ENCODE assay signal across 14 cellular contexts in the genomic region with DNA sequence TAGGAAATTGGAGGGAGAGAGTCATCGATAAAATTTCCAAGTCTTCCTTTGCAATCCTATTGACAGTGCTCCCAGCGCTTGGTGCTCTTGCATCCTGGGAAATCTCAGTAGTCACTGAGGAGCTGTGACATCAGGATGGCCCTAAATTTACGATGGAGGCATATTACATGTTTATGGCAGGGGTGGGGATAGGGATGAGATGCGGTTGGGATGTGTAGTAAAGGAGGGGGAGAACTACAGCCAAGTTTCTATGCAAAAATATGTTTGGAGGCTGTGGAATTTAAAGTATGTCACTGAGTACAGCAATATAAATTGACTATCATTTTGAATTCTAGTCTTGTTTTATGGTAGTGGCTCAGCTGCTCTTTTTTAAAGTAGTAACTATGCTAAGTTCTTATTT.
DNase-seq lines count a peak whose midpoint lies in the region; ATAC-seq and TF ChIP-seq lines count a peak whose summit lies in the region.
"Had no signal": no experiment of that assay in that cellular context is flagged by ENCODE, and none has a peak within 500 bp of the region (broad histone marks: within the 10 kb centered on the region; RNA-seq: fewer than 3 reads in every experiment).

No MANE protein-coding gene starts in this region.

- CTCF ChIA-PET in PC-3 (lab: Charles Lee): no interaction called here
- CTCF ChIA-PET in CD8-positive, alpha-beta memory T cell (lab: Charles Lee): no interaction called here

- no peaks in the 10 kb centered on the region for H3K36me3 Mint-ChIP-seq in progenitor cell of endocrine pancreas (ENCODE audit: insufficient read depth)
- no peaks in the 10 kb centered on the region for H3K36me3 Mint-ChIP-seq in CD8-positive, alpha-beta memory T cell

- POLR2A ChIA-PET in PC-3 (lab: Charles Lee; ENCODE audit: unreplicated experiment): no interaction called here
- POLR2A ChIA-PET in CD8-positive, alpha-beta memory T cell (lab: Charles Lee): no interaction called here

- H3K4me2 ChIP-seq in DND-41 (ENCODE audit: insufficient read depth, low read length): no peak overlapping the region
- 0 out of 2 replicates have a peak overlapping the region, but pooled peaks have one; percentile 42 for H3K4me2 ChIP-seq in PC-3 (ENCODE audit: low read length)
- H3K4me2 ChIP-seq: BLaER1 had no signal

- H3K27me3 ChIP-seq in DND-41 (ENCODE audit: insufficient read depth, low read length, poor library complexity) (no peaks in the 10 kb centered on the region), PC-3 (ENCODE audit: low read length) (peaks cover 31% of the 10 kb centered on the region)
- no peaks in the 10 kb centered on the region for H3K27me3 ChIP-seq in CD8-positive, alpha-beta memory T cell (ENCODE audit: insufficient read depth, low read length, poor library complexity, severe bottlenecking)
- H3K27me3 ChIP-seq: BLaER1 had no signal

- H3K4me3 ChIP-seq in AG10803 (ENCODE audit: low read length) (no peak overlapping the region), DND-41 (ENCODE audit: low read depth in 1 of 2, low read length in 2 of 2) (no peak overlapping the region), PC-3 (ENCODE audit: low read length) (no peak overlapping the region)
- H3K4me3 ChIP-seq in CD8-positive, alpha-beta memory T cell (ENCODE audit: low read length): no peak overlapping the region
- H3K4me3 ChIP-seq: BLaER1, HAP-1 had no signal

- H4K20me1 ChIP-seq in DND-41 (ENCODE audit: insufficient read depth, low read length) (no peaks in the 10 kb centered on the region), PC-3 (ENCODE audit: low read length) (no peaks in the 10 kb centered on the region)
- H4K20me1 ChIP-seq: BLaER1 had no signal

- no peak overlapping the region for H3K27ac ChIP-seq in DND-41 (ENCODE audit: low read length)
- no peak overlapping the region for H3K27ac ChIP-seq in PC-3 (ENCODE audit: low read length)
- no peak overlapping the region for H3K27ac ChIP-seq in CD8-positive, alpha-beta memory T cell (ENCODE audit: low read depth, low read length)
- H3K27ac ChIP-seq: BLaER1 had no signal

- H3K9me3 Mint-ChIP-seq in progenitor cell of endocrine pancreas (ENCODE audit: low read depth): no peaks in the 10 kb centered on the region
- peaks cover 0 to 6% (median 2%) of the 10 kb centered on the region in 5 donors for H3K9me3 Mint-ChIP-seq in CD8-positive, alpha-beta memory T cell

- intact Hi-C loops in PC-3 (cut with micrococcal nuclease): loop anchor here (1.0 to 5.0 kb wide), 4 partner anchors 190 to 1275 kb away; no protein-coding TSS in a partner anchor

- H3K27ac Mint-ChIP-seq in progenitor cell of endocrine pancreas: peak overlapping the region; percentile 34
- no peak overlapping the region for H3K27ac Mint-ChIP-seq in CD8-positive, alpha-beta memory T cell

- peak overlapping the region; percentile 51 for H2AFZ ChIP-seq in DND-41 (ENCODE audit: low read depth, low read length)
- no peak overlapping the region for H2AFZ ChIP-seq in PC-3 (ENCODE audit: low read length)

- DNase-seq in AG10803 (ENCODE audit: low read depth) (peak; percentile 20), DND-41 (no peak), PC-3 (peak; percentile 13), progenitor cell of endocrine pancreas (ENCODE audit: low spot score, unreplicated experiment) (no peak), Kasumi-1 (lab: John Stamatoyannopoulos, UW) (no peak)
- no peak for DNase-seq in CD8-positive, alpha-beta memory T cell
- no peak for DNase-seq in activated naive CD4-positive, alpha-beta T cell treated with anti-CD3 and anti-CD28 coated beads, Interleukin-2, amount 50 U/mL, for 16 hours
- DNase-seq: AML-193, DMS79, EL had no signal

- H3K79me2 ChIP-seq in DND-41 (ENCODE audit: insufficient read depth, low read length) (no peaks in the 10 kb centered on the region), PC-3 (ENCODE audit: low read length) (no peaks in the 10 kb centered on the region)

- H3K9ac ChIP-seq in DND-41 (ENCODE audit: low read depth, low read length) (no peak overlapping the region), PC-3 (ENCODE audit: low read length) (no peak overlapping the region)
- H3K9ac ChIP-seq: BLaER1 had no signal

- ATAC-seq in DND-41 (ENCODE audit: insufficient read depth, low read depth) (no peak), PC-3 (no peak), HG03108 (IDR thresholded peaks at IDR 0.05; ENCODE audit: unreplicated experiment) (no peak)
- ATAC-seq: HepG2 had no signal

- H3K9me2 ChIP-seq in PC-3 (replicated peaks; ENCODE audit: low read length): no peaks in the 10 kb centered on the region

- no peaks in the 10 kb centered on the region for H3K9me3 ChIP-seq in DND-41 (ENCODE audit: insufficient read depth, low read length, severe bottlenecking)
- H3K9me3 ChIP-seq in PC-3 (ENCODE audit: low read length): no peaks in the 10 kb centered on the region
- H3K9me3 ChIP-seq in CD8-positive, alpha-beta memory T cell (ENCODE audit: low read length): no peaks in the 10 kb centered on the region
- H3K9me3 ChIP-seq: BLaER1, HAP-1 had no signal

- H3K4me1 Mint-ChIP-seq in progenitor cell of endocrine pancreas (ENCODE audit: low read depth): no peaks in the 10 kb centered on the region
- H3K4me1 Mint-ChIP-seq in CD8-positive, alpha-beta memory T cell: no peaks in the 10 kb centered on the region

- H3K4me3 Mint-ChIP-seq in progenitor cell of endocrine pancreas (ENCODE audit: low read depth): no peak overlapping the region
- H3K4me3 Mint-ChIP-seq in CD8-positive, alpha-beta memory T cell: no peak overlapping the region

- H3K4me1 ChIP-seq in DND-41 (ENCODE audit: insufficient read depth, low read length) (no peaks in the 10 kb centered on the region), PC-3 (ENCODE audit: insufficient read depth, low read length) (no peaks in the 10 kb centered on the region)
- H3K4me1 ChIP-seq in CD8-positive, alpha-beta memory T cell (ENCODE audit: insufficient read depth, low read length): no peaks in the 10 kb centered on the region
- H3K4me1 ChIP-seq: BLaER1, HAP-1 had no signal

- peaks cover 15% of the 10 kb centered on the region for H3K27me3 Mint-ChIP-seq in progenitor cell of endocrine pancreas
- H3K27me3 Mint-ChIP-seq in CD8-positive, alpha-beta memory T cell: peaks cover 0 to 2% of the 10 kb centered on the region in 2 donors

- TF ChIP-seq CTCF in AG10803 (conservative IDR thresholded peaks at IDR 0.05; ENCODE audit: low read length) (no peak), DND-41 (IDR thresholded peaks at IDR 0.05; ENCODE audit: borderline replicate concordance, extremely low read depth, low read length, poor library complexity, severe bottlenecking) (no peak), PC-3 (conservative IDR thresholded peaks at IDR 0.05; ENCODE audit: low read depth, low read length) (no peak), progenitor cell of endocrine pancreas (IDR thresholded peaks at IDR 0.05; ENCODE audit: unreplicated experiment) (no peak)

- H3F3A ChIP-seq in PC-3 (ENCODE audit: low read length, unreplicated experiment): no peaks in the 10 kb centered on the region

- H3K36me3 ChIP-seq in DND-41 (ENCODE audit: insufficient read depth, low read length) (no peaks in the 10 kb centered on the region), PC-3 (ENCODE audit: low read depth, low read length) (no peaks in the 10 kb centered on the region)
- no peaks in the 10 kb centered on the region for H3K36me3 ChIP-seq in CD8-positive, alpha-beta memory T cell (ENCODE audit: insufficient read depth, low read length)
- H3K36me3 ChIP-seq: BLaER1, HAP-1 had no signal

- BruUV-seq in PC-3 (replicated peaks; lab: Mats Ljungman, UMichigan): no TSS peak

Comparison
In these comparisons a context has a peak if more than half of its experiments do, and no peak if none do; other contexts are left out.
1. DNase-seq: peak in AG10803 (single experiment) and PC-3 (single experiment); none in DND-41 (single experiment), progenitor cell of endocrine pancreas (single experiment), Kasumi-1 (0 of 2), CD8-positive, alpha-beta memory T cell (0 of 5) and activated naive CD4-positive, alpha-beta T cell treated with anti-CD3 and anti-CD28 coated beads, Interleukin-2, amount 50 U/mL, for 16 hours (single experiment).